23 cellular contexts compared by ENCODE assay signal in the genomic region with DNA sequence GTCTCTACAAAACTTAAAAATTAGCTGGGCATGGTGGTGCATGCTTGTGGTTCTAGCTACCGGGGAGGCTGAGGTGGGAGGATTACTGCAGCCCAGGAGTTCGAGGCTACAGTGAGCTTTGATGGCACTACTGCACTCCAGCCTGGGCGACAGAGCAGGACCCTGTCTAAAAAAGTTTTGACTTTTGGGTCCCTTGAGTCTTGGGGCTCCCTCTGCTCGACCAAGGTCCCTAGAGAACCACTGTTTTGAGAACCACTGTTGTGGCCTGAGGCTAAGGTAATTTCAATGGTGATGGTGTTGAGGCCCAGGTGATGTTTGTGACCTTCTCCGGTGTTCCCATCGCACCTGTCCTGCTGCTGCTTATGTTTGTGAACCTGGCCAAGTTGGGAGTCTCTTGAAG.
"Had no signal": no experiment of that assay in that cellular context is flagged by ENCODE, and none has a peak within 500 bp of the region (broad histone marks: within the 10 kb centered on the region; RNA-seq: fewer than 3 reads in every experiment).

No MANE protein-coding gene starts in this region.

- ATAC-seq: esophagus mucosa, gastrocnemius medialis, left ventricle myocardium superior, lower lobe of right lung, sciatic nerve had no signal

- H2AFZ ChIP-seq: neural progenitor cell had no signal

- H3K9me3 Mint-ChIP-seq: endodermal cell, neural progenitor cell had no signal

- DNase-seq: effector CD8-positive, alpha-beta T cell; endodermal cell; foreskin fibroblast; gastrocnemius medialis; head of caudate nucleus; left ventricle myocardium superior; lower lobe of right lung; stimulated activated CD4-positive, alpha-beta T cell treated with anti-CD3 and anti-CD28 coated beads, Interleukin-12 subunit alpha, Interleukin-12 subunit beta, amount 100 ng/mL, for 4 hours; stimulated activated CD4-positive, alpha-beta T cell treated with anti-CD3 and anti-CD28 coated beads, Interleukin-1b, Interleukin-23, amount 100 ng/mL, for 48 hours; stimulated activated CD4-positive, alpha-beta T cell treated with anti-CD3 and anti-CD28 coated beads, Interleukin-4, amount 100 ng/mL, for 1 hour; stimulated activated CD8-positive, alpha-beta memory T cell treated with anti-CD3 and anti-CD28 coated beads, Interleukin-4, amount 100 ng/mL, for 48 hours; stimulated activated naive CD4-positive, alpha-beta T cell treated with Interleukin-2 at 50 U/mL for 16 hours; stomach; thyroid gland; trophoblast cell had no signal

- H3K27ac ChIP-seq: epithelial cell of prostate, gastrocnemius medialis, lower lobe of right lung, neural progenitor cell, prostate gland, right atrium auricular region, stomach, thyroid gland had no signal

- H3K27me3 ChIP-seq: gastrocnemius medialis, neural progenitor cell, right atrium auricular region, thyroid gland had no signal

- H3K9ac ChIP-seq: neural progenitor cell had no signal

- H3K27ac Mint-ChIP-seq: endodermal cell, nephron, neural progenitor cell had no signal

- H3K4me3 ChIP-seq: gastrocnemius medialis, lower lobe of right lung, neural progenitor cell, prostate gland, right atrium auricular region, smooth muscle cell, stomach, thyroid gland had no signal

- H3K36me3 ChIP-seq: gastrocnemius medialis, lower lobe of right lung, neural progenitor cell, prostate gland, right atrium auricular region, stomach, thyroid gland had no signal

- H3K4me3 Mint-ChIP-seq: endodermal cell, nephron, neural progenitor cell had no signal

- H3K4me2 ChIP-seq: smooth muscle cell had no signal

- H3K9me3 ChIP-seq: gastrocnemius medialis, lower lobe of right lung, prostate gland, right atrium auricular region, stomach, thyroid gland had no signal
